ENCODE assay signal across 21 cellular contexts in the genomic region with DNA sequence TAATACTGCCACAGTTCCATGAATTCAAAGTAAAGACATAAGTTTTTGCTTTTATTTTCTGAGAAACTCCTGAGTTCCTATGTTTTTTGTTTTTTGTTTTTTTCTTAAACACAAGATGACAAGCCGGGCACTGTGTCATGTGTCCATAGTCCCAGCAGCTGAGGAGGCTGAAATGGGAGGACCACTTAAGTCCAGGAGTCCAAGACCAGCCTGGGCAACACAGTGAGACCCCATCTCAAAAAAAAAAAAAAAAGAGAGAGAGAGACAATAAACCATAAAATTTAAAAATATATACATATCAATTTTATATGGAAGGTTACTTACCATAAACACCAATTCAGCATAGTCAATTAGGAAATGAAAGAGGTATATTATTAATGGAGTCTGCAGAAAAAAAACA.
"Had no signal": no experiment of that assay in that cellular context is flagged by ENCODE, and none has a peak within 500 bp of the region (broad histone marks: within the 10 kb centered on the region; RNA-seq: fewer than 3 reads in every experiment).

No MANE protein-coding gene starts in this region.

- H3K4me3 Mint-ChIP-seq: IgD-negative memory B cell had no signal

- H3K4me3 ChIP-seq: SJSA1, SK-N-MC had no signal

- H3K27me3 Mint-ChIP-seq: IgD-negative memory B cell had no signal

- H3K9me3 Mint-ChIP-seq: IgD-negative memory B cell had no signal

- H3K4me1 ChIP-seq: SJSA1 had no signal

- H3K27ac Mint-ChIP-seq: IgD-negative memory B cell had no signal

- FAIRE-seq: RCC 7860 had no signal

- DNase-seq: KBM-7, MM.1S, NCI-H1092 treated with DMSO at 0.1 percent for 48 hours, NCI-H1436, NCI-H187, NCI-H2029, NCI-H2081 treated with DMSO at 0.1 percent for 48 hours, NCI-H2171, NCI-H226, NCI-H446, NCI-H510A, NCI-H524 treated with DMSO at 0.1 percent for 48 hours, NCI-H69, NCI-H774, Right ventricle myocardium superior, RPMI8226, SIG-M5 had no signal

- H3K27me3 ChIP-seq: SJSA1 had no signal

- H3K27ac ChIP-seq: SJSA1, SK-N-MC had no signal

- H3K9me3 ChIP-seq: SJSA1 had no signal
